In the genomic region with DNA sequence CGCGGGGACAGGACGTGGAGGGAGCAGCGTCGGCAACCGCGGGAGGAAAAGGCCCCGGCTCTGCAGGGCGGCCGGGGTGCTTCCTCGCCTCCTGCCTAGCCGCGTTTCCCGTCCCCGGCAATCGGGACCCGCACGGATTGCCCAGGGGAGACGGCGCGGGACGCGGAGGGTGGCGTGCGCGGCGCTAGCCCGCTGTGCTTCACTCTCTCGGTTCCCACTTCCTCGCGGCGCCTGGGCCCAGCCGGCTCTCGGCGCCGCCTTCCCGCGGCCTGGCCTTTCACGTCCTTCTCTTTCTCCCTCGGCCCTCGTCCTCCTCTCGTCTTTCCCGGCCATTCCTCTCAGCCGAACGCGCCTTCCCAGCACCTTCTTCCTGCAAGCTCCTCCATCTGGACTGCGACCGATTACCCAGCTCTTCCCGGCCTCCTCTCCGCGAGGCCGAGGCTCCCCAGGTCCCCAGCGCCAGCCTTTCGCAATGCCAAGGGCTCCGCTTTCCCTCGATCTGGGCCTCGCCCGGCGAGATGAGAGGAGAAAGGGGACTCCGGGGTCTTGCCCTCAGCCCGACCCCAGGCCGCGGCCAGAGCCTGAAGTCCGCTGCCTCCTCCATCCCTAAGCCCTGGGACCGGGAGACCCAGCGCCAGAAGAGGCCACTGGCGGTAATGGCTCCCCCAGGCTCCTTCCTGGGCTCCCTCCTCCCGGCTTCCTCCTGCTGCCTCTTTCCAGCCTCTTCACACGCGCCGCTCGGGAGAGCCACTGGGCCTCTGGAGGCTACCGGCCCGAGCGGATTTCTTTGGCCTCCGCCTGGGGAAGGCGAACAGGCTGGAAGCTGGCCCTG, we compare ENCODE assay signal across 8 cellular contexts. TPM values are rescaled to one million over a fixed set of nuclear protein-coding genes. Genes with fewer than 3 reads are reported as not detected.
DNase-seq lines count a peak whose midpoint lies in the region; FAIRE-seq and TF ChIP-seq lines count a peak whose summit lies in the region.

No MANE protein-coding gene starts in this region.

- H3K36me3 ChIP-seq in colonic mucosa (no peaks in the 10 kb centered on the region), vagina (no peaks in the 10 kb centered on the region)

- H3K4me3 ChIP-seq in colonic mucosa (peak overlapping the region; percentile 27), vagina (peak overlapping the region; percentile 44 to 48)

- H3K9me3 ChIP-seq in colonic mucosa (no peaks in the 10 kb centered on the region), vagina (no peaks in the 10 kb centered on the region)

- no peak for FAIRE-seq in urothelium cell line (lab: Jason Lieb, UNC)

- H3K27me3 ChIP-seq in colonic mucosa (peaks cover 64% of the 10 kb centered on the region), vagina (peaks cover 11% of the 10 kb centered on the region)

- peak overlapping the region in 1 of 2 donors; percentile 54 for H3K9ac ChIP-seq in colonic mucosa (ENCODE audit: low read depth in 2 of 2, low read length in 2 of 2)

- H3K27ac ChIP-seq in colonic mucosa = no peak overlapping the region
- H3K27ac ChIP-seq in vagina = peak overlapping the region; percentile 23

- H3K4me1 ChIP-seq in colonic mucosa (peaks cover 6% of the 10 kb centered on the region), vagina (peaks cover 28% of the 10 kb centered on the region)

- DNase-seq in GM04503 (ENCODE audit: low read depth) (peak; percentile 36), NCI-H2107 treated with DMSO at 0.1 percent for 48 hours (lab: John Stamatoyannopoulos, UW; ENCODE audit: unreplicated experiment) (peak; percentile 40), colonic mucosa (no peak), lung microvascular endothelial cell (ENCODE audit: low read depth in 2 of 2) (peak; percentile 19 to 36), vagina (ENCODE audit: extremely low spot score in 2 of 2) (no peak), urothelium cell line (ENCODE audit: low spot score) (no peak), NCI-H1436 (lab: John Stamatoyannopoulos, UW) (no peak)
- no peak for DNase-seq in stimulated activated CD4-positive, alpha-beta T cell treated with anti-CD3 and anti-CD28 coated beads, Interleukin-4, amount 100 ng/mL, for 24 hours

- no peak for TF ChIP-seq POLR2A in vagina (IDR thresholded peaks at IDR 0.05)

- no peak for TF ChIP-seq CTCF in colonic mucosa (IDR thresholded peaks at IDR 0.05)
- TF ChIP-seq CTCF in vagina (IDR thresholded peaks at IDR 0.05) = no peak

- intact Hi-C loops in colonic mucosa (cut with DNase I) (no loop called here), vagina (cut with DNase I) (no loop called here)

RNA-seq across cellular contexts. Expression of a gene that starts 1.1 kb away (rescaled TPM):
- not detected for total RNA-seq in colonic mucosa
- total RNA-seq in lung microvascular endothelial cell = 0.22 TPM in 1 of 2 replicates, not detected in the other
- total RNA-seq in vagina = not detected

RNA-seq across cellular contexts. Expression of a gene that starts 34.2 kb away (rescaled TPM):
- total RNA-seq in colonic mucosa (not detected), lung microvascular endothelial cell (not detected in 2 replicates), vagina (not detected)

Comparison
In these comparisons a context has a peak if more than half of its experiments do, and no peak if none do; other contexts are left out.
1. DNase-seq: peak in GM04503 (single experiment), NCI-H2107 treated with DMSO at 0.1 percent for 48 hours (single experiment) and lung microvascular endothelial cell (2 of 2); none in colonic mucosa (single experiment), vagina (0 of 2), urothelium cell line (single experiment), stimulated activated CD4-positive, alpha-beta T cell treated with anti-CD3 and anti-CD28 coated beads, Interleukin-4, amount 100 ng/mL, for 24 hours (single experiment) and NCI-H1436 (single experiment).